Comparison of ENCODE assay signal across 9 cellular contexts in the genomic region with DNA sequence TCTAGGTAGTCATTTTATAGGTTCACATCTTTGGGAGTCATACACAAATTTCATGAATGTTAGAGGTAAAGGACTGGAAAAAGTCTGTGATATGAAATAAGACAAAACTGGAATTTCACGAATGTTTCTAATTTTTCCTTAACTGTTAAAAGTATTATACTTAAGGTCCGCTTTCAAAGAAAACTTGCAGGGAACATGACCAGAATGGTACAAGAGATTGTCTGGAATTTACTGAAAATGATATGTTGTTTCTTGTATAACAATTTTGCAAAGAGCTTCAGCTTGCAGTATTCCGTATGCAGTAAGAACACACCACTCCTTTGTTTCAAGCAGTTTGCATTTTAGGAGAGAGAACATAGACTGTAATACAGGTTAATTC. TPM values are rescaled to one million over a fixed set of nuclear protein-coding genes. Genes with fewer than 3 reads are reported as not detected.
A peak's percentile ranks its signal among the peaks of the same experiment; 100 is the strongest.
DNase-seq lines count a peak whose midpoint lies in the region; ATAC-seq and TF ChIP-seq lines count a peak whose summit lies in the region.
"Had no signal": no experiment of that assay in that cellular context is flagged by ENCODE, and none has a peak within 500 bp of the region (broad histone marks: within the 10 kb centered on the region; RNA-seq: fewer than 3 reads in every experiment).

No MANE protein-coding gene starts in this region.

- 96% methylated on average over 3 of the region's 3 CpGs for WGBS in HUES64

- no peaks in the 10 kb centered on the region for H3K27me3 ChIP-seq in BLaER1 treated with 17β-estradiol and CSF1 and Interleukin-3, amounts not matched to agents 10 nM and 100 nM
- H3K27me3 ChIP-seq in HUES64 (ENCODE audit: insufficient read depth, low read length) (no peaks in the 10 kb centered on the region), adipocyte (replicated peaks; ENCODE audit: control insufficient read depth, insufficient read depth, low read length) (no peaks in the 10 kb centered on the region)

- no peaks in the 10 kb centered on the region for H3K27me3 Mint-ChIP-seq in natural killer cell (ENCODE audit: low read depth in 2 of 2)

- H3K9me3 ChIP-seq in BLaER1 treated with 17β-estradiol and CSF1 and Interleukin-3, amounts not matched to agents 10 nM and 100 nM (replicated peaks in 1 of 11): no peaks in the 10 kb centered on the region
- no peaks in the 10 kb centered on the region for H3K9me3 ChIP-seq in HUES64 (ENCODE audit: insufficient read depth, low read depth, low read length)
- no peaks in the 10 kb centered on the region for H3K9me3 ChIP-seq in adipocyte (ENCODE audit: control insufficient read depth, low read length)

- H3K4me1 Mint-ChIP-seq in natural killer cell: peaks cover 29 to 40% of the 10 kb centered on the region in 2 donors

- H4K20me1 ChIP-seq in BLaER1 treated with 17β-estradiol and CSF1 and Interleukin-3, amounts not matched to agents 10 nM and 100 nM: peaks cover 5 to 46% (median 28%) of the 10 kb centered on the region in 11 experiments; a peak in 16 of 22 replicates

- H3K4me2 ChIP-seq in BLaER1 treated with 17β-estradiol and CSF1 and Interleukin-3, amounts not matched to agents 10 nM and 100 nM: peak overlapping the region; percentile 75 to 94 (median 83)

- H3K36me3 ChIP-seq in BLaER1 treated with 17β-estradiol and CSF1 and Interleukin-3, amounts not matched to agents 10 nM and 100 nM: peaks cover 34 to 43% (median 40%) of the 10 kb centered on the region in 11 experiments
- H3K36me3 ChIP-seq in HUES64 (ENCODE audit: insufficient read depth, low read length) (peaks cover 38% of the 10 kb centered on the region), adipocyte (ENCODE audit: control insufficient read depth, insufficient read depth, low read length, severe bottlenecking) (peaks cover 36% of the 10 kb centered on the region)

- no peaks in the 10 kb centered on the region for H3K9me3 Mint-ChIP-seq in natural killer cell

- no peak for TF ChIP-seq CTCF in natural killer cell (IDR thresholded peaks at IDR 0.05)

- DNase-seq in adipocyte (ENCODE audit: low read depth): no peak
- DNase-seq in natural killer cell: no peak
- DNase-seq in cortex of kidney (lab: John Stamatoyannopoulos, UW): no peak
- no peak for DNase-seq in UCSD-AML1 (lab: John Stamatoyannopoulos, UW; ENCODE audit: unreplicated experiment)
- no peak for DNase-seq in dermis blood vessel endothelial cell
- DNase-seq: stimulated activated CD4-positive, alpha-beta T cell treated with anti-CD3 and anti-CD28 coated beads, Interleukin-1b, Interleukin-23, amount 100 ng/mL, for 48 hours had no signal

- H3K27ac Mint-ChIP-seq in natural killer cell: peak overlapping the region; percentile 88 to 96

- peaks cover 21% of the 10 kb centered on the region for H3K36me3 Mint-ChIP-seq in natural killer cell

- peaks cover 18 to 26% (median 22%) of the 10 kb centered on the region in 10 experiments for H3K4me1 ChIP-seq in BLaER1 treated with 17β-estradiol and CSF1 and Interleukin-3, amounts not matched to agents 10 nM and 100 nM
- H3K4me1 ChIP-seq in HUES64 (ENCODE audit: insufficient read depth, low read length) (0 out of 2 replicates have a peak, but pooled peaks cover 2% of the 10 kb centered on the region), adipocyte (ENCODE audit: control insufficient read depth, insufficient read depth, low read length) (peaks cover 24% of the 10 kb centered on the region)

- H3K4me3 ChIP-seq in BLaER1 treated with 17β-estradiol and CSF1 and Interleukin-3, amounts not matched to agents 10 nM and 100 nM: peak overlapping the region in 6 of 10 experiments; percentile 91 to 97 (median 94); a peak in 7 of 20 replicates
- H3K4me3 ChIP-seq in HUES64 (ENCODE audit: low read length): peak overlapping the region; percentile 94
- peak overlapping the region; percentile 90 for H3K4me3 ChIP-seq in adipocyte (ENCODE audit: low read length)

- H3K4me3 Mint-ChIP-seq in natural killer cell: peak overlapping the region; percentile 55

- ATAC-seq in natural killer cell: no peak
- ATAC-seq in HG02970 (IDR thresholded peaks at IDR 0.05; ENCODE audit: low FRiP score, unreplicated experiment): no peak

- intact Hi-C loops in natural killer cell (cut with micrococcal nuclease): no loop called here

- H3K9ac ChIP-seq in BLaER1 treated with 17β-estradiol and CSF1 and Interleukin-3, amounts not matched to agents 10 nM and 100 nM: peak overlapping the region in 6 of 11 experiments; percentile 3 to 98 (median 92); a peak in 7 of 22 replicates
- no peak overlapping the region for H3K9ac ChIP-seq in HUES64 (ENCODE audit: low read depth, low read length)
- peak overlapping the region; percentile 97 for H3K9ac ChIP-seq in adipocyte (ENCODE audit: low read length)

- no peak overlapping the region for H3K27ac ChIP-seq in BLaER1 treated with 17β-estradiol and CSF1 and Interleukin-3, amounts not matched to agents 10 nM and 100 nM
- H3K27ac ChIP-seq in HUES64 (ENCODE audit: low read depth, low read length): no peak overlapping the region

RNA-seq across cellular contexts. Expression of gene DDX1, which starts 1.6 kb away (rescaled TPM):
- 130 TPM for polyA plus RNA-seq in HUES64 (2013, experiment 1 of 2)
- 124 TPM for polyA plus RNA-seq in HUES64 (2013, experiment 2 of 2)
- total RNA-seq in natural killer cell: 10 to 100 TPM; 28.5 to 43.4 (median 37.2) TPM
- total RNA-seq in dermis blood vessel endothelial cell: 87.3 and 126 TPM in 2 replicates

RNA-seq across cellular contexts. Expression of gene NBAS, which starts 32.2 kb away (rescaled TPM):
- 20.1 TPM for polyA plus RNA-seq in HUES64 (2013, experiment 1 of 2)
- 24.1 TPM for polyA plus RNA-seq in HUES64 (2013, experiment 2 of 2)
- total RNA-seq in natural killer cell (10 to 100 TPM; 27.8 to 34.7 (median 29.2) TPM), dermis blood vessel endothelial cell (101 and 108 TPM in 2 replicates)
